1 cellular context compared by ENCODE assay signal in the genomic region with DNA sequence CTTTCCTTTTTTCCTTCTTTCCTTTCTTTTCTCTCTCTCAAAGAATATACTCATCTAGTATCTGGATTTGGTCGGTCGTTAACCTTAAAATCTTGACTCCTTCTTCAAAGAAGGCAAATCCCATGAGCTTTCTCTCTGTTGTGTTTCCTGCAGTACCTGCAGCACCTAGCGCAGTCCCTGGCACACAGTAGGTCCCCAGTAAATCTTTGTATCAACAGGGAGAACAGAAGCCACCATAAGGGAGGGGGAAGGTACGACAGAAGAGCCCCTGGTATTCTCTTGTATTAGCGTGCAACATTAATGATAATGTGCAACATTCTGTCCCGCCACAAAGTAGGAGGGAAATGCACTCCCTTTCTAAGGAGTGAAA.
TF ChIP-seq lines count a peak whose summit lies in the region.

No MANE protein-coding gene starts in this region.

TF ChIP-seq in WTC11, 78 proteins besides CTCF, POLR2A, EP300 and RAD21 (continued from another document):
- TF ChIP-seq, protein P1, sequence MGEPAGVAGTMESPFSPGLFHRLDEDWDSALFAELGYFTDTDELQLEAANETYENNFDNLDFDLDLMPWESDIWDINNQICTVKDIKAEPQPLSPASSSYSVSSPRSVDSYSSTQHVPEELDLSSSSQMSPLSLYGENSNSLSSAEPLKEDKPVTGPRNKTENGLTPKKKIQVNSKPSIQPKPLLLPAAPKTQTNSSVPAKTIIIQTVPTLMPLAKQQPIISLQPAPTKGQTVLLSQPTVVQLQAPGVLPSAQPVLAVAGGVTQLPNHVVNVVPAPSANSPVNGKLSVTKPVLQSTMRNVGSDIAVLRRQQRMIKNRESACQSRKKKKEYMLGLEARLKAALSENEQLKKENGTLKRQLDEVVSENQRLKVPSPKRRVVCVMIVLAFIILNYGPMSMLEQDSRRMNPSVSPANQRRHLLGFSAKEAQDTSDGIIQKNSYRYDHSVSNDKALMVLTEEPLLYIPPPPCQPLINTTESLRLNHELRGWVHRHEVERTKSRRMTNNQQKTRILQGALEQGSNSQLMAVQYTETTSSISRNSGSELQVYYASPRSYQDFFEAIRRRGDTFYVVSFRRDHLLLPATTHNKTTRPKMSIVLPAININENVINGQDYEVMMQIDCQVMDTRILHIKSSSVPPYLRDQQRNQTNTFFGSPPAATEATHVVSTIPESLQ (CRISPR knock-in tag; IDR thresholded peaks at IDR 0.05), result no peak
- TF ChIP-seq ZNF219 (CRISPR knock-in tag; IDR thresholded peaks at IDR 0.05; ENCODE audit: borderline replicate concordance) (no peak), FOXK1 (CRISPR knock-in tag; IDR thresholded peaks at IDR 0.05) (no peak)
TF ChIP-seq in WTC11: peak in this region for 0.
